ENCODE assay signal across 9 cellular contexts in genomic region chr7:140726304-140726703, GRCh38. TPM values are rescaled to one million over a fixed set of nuclear protein-coding genes. Genes with fewer than 3 reads are reported as not detected.
DNase-seq lines count a peak whose midpoint lies in the region; ATAC-seq, FAIRE-seq and TF ChIP-seq lines count a peak whose summit lies in the region.
"Had no signal": no experiment of that assay in that cellular context is flagged by ENCODE, and none has a peak within 500 bp of the region (broad histone marks: within the 10 kb centered on the region; RNA-seq: fewer than 3 reads in every experiment).

No MANE protein-coding gene starts in this region.

- no peaks in the 10 kb centered on the region for H3K27me3 ChIP-seq in Panc1 (ENCODE audit: control insufficient read depth, insufficient read depth, low read length)
- H3K27me3 ChIP-seq: body of pancreas had no signal

- POLR2A ChIA-PET in Panc1 (lab: Charles Lee): interaction anchor here (0.6 to 0.7 kb wide), 2 partner anchors 13 to 282 kb away, joined by 3 to 5 read pairs; no protein-coding TSS in a partner anchor

- TF ChIP-seq CTCF in Panc1 (IDR thresholded peaks at IDR 0.05) (peak; percentile 52; the same call in 1 of the 2 replicates), fibroblast of pulmonary artery (IDR thresholded peaks at IDR 0.05; ENCODE audit: low read length, missing control alignments) (peak; percentile 52)

- DNase-seq in Panc1 (ENCODE audit: low read depth, low spot score) (no peak), fibroblast of pulmonary artery (ENCODE audit: low read depth) (peak; percentile 42), COLO668 (lab: John Stamatoyannopoulos, UW; ENCODE audit: unreplicated experiment) (no peak), H4 (ENCODE audit: low spot score) (no peak)
- DNase-seq in stimulated activated CD4-positive, alpha-beta T cell treated with anti-CD3 and anti-CD28 coated beads, Interleukin-1b, Interleukin-23, amount 100 ng/mL, for 48 hours: no peak
- DNase-seq: body of pancreas had no signal

- no peaks in the 10 kb centered on the region for H3K4me1 ChIP-seq in Panc1 (ENCODE audit: control insufficient read depth, insufficient read depth, low read length)
- H3K4me1 ChIP-seq: body of pancreas had no signal

- H3K4me3 ChIP-seq in Panc1 (ENCODE audit: low read depth in 2 of 2, low read length in 2 of 2) (no peak overlapping the region), fibroblast of pulmonary artery (replicated peaks; ENCODE audit: low read depth, low read length) (no peak overlapping the region)
- H3K4me3 ChIP-seq: body of pancreas had no signal

- intact Hi-C loops in Panc1 (cut with micrococcal nuclease; ENCODE audit: unreplicated experiment): no loop called here

- in situ Hi-C loops in Panc1 (cut with HindIII; ENCODE audit: low pct_unique_long_range_greater_than_20kb, low sequenced_read_pairs): no loop called here

- no peaks in the 10 kb centered on the region for H3K9me3 ChIP-seq in Panc1 (ENCODE audit: control insufficient read depth, insufficient read depth, low read depth, low read length)
- H3K9me3 ChIP-seq: body of pancreas had no signal

- peaks cover 2% of the 10 kb centered on the region for H3K36me3 ChIP-seq in Panc1 (ENCODE audit: control insufficient read depth, insufficient read depth, low read length)

- no peak; the same call in 1 of the 2 replicates for ATAC-seq in Panc1
- ATAC-seq in GM21528 (IDR thresholded peaks at IDR 0.05; ENCODE audit: low FRiP score, unreplicated experiment): no peak
- ATAC-seq: body of pancreas had no signal

- no peak overlapping the region for H3K27ac ChIP-seq in Panc1 (ENCODE audit: low read length)
- H3K27ac ChIP-seq: body of pancreas had no signal

- FAIRE-seq in A204.1 (lab: Jason Lieb, UNC): peak; percentile 96
- FAIRE-seq in G401.6 (lab: Jason Lieb, UNC): peak; percentile 92

- BruUV-seq in Panc1 (replicated peaks; lab: Mats Ljungman, UMichigan): no TSS peak

- CTCF ChIA-PET in Panc1 (lab: Charles Lee): interaction anchor here (0.5 to 1.2 kb wide), 3 partner anchors 13 to 257 kb away, joined by 3 to 10 read pairs (median 7); no protein-coding TSS in a partner anchor

RNA-seq across cellular contexts. Expression of gene NDUFB2, which starts 29.8 kb away (rescaled TPM):
- 246 TPM for total RNA-seq in Panc1 (2021; ENCODE audit: unreplicated experiment)
- 265 TPM for polyA plus RNA-seq in Panc1 (2012; ENCODE audit: insufficient read length)
- total RNA-seq in H4 (2014; rRNA removed; shearing (Covaris generic)): 605 and 629 TPM in 2 replicates

RNA-seq across cellular contexts. Expression of gene ADCK2, which starts 53.6 kb away (rescaled TPM):
- 21.6 TPM for total RNA-seq in Panc1 (2021; ENCODE audit: unreplicated experiment)
- polyA plus RNA-seq in Panc1 (2012; ENCODE audit: insufficient read length): 28.6 TPM
- 14.2 and 22.0 TPM in 2 replicates for total RNA-seq in H4 (2014; rRNA removed; shearing (Covaris generic))
